In genomic region chr1:116006486-116006964, GRCh38 we compare ENCODE assay signal across 9 cellular contexts. TPM values are rescaled to one million over a fixed set of nuclear protein-coding genes. Genes with fewer than 3 reads are reported as not detected.
DNase-seq lines count a peak whose midpoint lies in the region; ATAC-seq and FAIRE-seq lines count a peak whose summit lies in the region.
"Had no signal": no experiment of that assay in that cellular context is flagged by ENCODE, and none has a peak within 500 bp of the region (broad histone marks: within the 10 kb centered on the region; RNA-seq: fewer than 3 reads in every experiment).

No MANE protein-coding gene starts in this region.

- no peak for DNase-seq in activated T-cell treated with anti-CD3 and anti-CD28 coated beads, Interleukin-2, amount 50 U/mL, for 4 hours
- DNase-seq in activated T-cell treated with anti-CD3 and anti-CD28 coated beads for 4 hours (no peak), OCI-M1 (lab: John Stamatoyannopoulos, UW) (peak; percentile 55), NCI-H146 (lab: John Stamatoyannopoulos, UW) (no peak), urothelium cell line (ENCODE audit: low spot score) (no peak)
- DNase-seq in stimulated activated naive CD8-positive, alpha-beta T cell treated with anti-CD3 and anti-CD28 coated beads, Interleukin-15, amount 100 ng/mL, for 72 hours, result no peak
- no peak for DNase-seq in stimulated activated CD4-positive, alpha-beta T cell treated with anti-CD3 and anti-CD28 coated beads, Interleukin-2, amount 100 ng/mL, for 24 hours
- DNase-seq: ACHN had no signal

- peaks cover 12% of the 10 kb centered on the region for H3K4me1 Mint-ChIP-seq in activated T-cell treated with anti-CD3 and anti-CD28 coated beads, Interleukin-2, amount 50 U/mL, for 4 hours (ENCODE audit: low read depth)
- H3K4me1 Mint-ChIP-seq in stimulated activated naive CD8-positive, alpha-beta T cell treated with anti-CD3 and anti-CD28 coated beads, Interleukin-15, amount 100 ng/mL, for 72 hours, result peaks cover 7% of the 10 kb centered on the region

- ATAC-seq in activated T-cell treated with anti-CD3 and anti-CD28 coated beads, Interleukin-2, amount 50 U/mL, for 4 hours, result peak; percentile 90 to 94
- peak; percentile 92 for ATAC-seq in HG02798 (IDR thresholded peaks at IDR 0.05; ENCODE audit: poor library complexity, unreplicated experiment)
- ATAC-seq in stimulated activated naive CD8-positive, alpha-beta T cell treated with anti-CD3 and anti-CD28 coated beads, Interleukin-15, amount 100 ng/mL, for 72 hours, result peak; percentile 88

- H3K36me3 Mint-ChIP-seq in activated T-cell treated with anti-CD3 and anti-CD28 coated beads, Interleukin-2, amount 50 U/mL, for 4 hours (ENCODE audit: insufficient read depth), result no peaks in the 10 kb centered on the region

- peaks cover 3% of the 10 kb centered on the region for H3K27me3 Mint-ChIP-seq in activated T-cell treated with anti-CD3 and anti-CD28 coated beads, Interleukin-2, amount 50 U/mL, for 4 hours (ENCODE audit: low read depth)
- H3K27me3 Mint-ChIP-seq in stimulated activated naive CD8-positive, alpha-beta T cell treated with anti-CD3 and anti-CD28 coated beads, Interleukin-15, amount 100 ng/mL, for 72 hours, result peaks cover 3% of the 10 kb centered on the region

- no peak for FAIRE-seq in urothelium cell line (lab: Jason Lieb, UNC)

- H3K9me3 Mint-ChIP-seq in activated T-cell treated with anti-CD3 and anti-CD28 coated beads, Interleukin-2, amount 50 U/mL, for 4 hours, result no peaks in the 10 kb centered on the region
- peaks cover 2 to 3% of the 10 kb centered on the region in 2 donors for H3K9me3 Mint-ChIP-seq in stimulated activated naive CD8-positive, alpha-beta T cell treated with anti-CD3 and anti-CD28 coated beads, Interleukin-15, amount 100 ng/mL, for 72 hours

- peak overlapping the region; percentile 81 for H3K4me3 Mint-ChIP-seq in activated T-cell treated with anti-CD3 and anti-CD28 coated beads, Interleukin-2, amount 50 U/mL, for 4 hours
- peak overlapping the region; percentile 60 to 75 for H3K4me3 Mint-ChIP-seq in stimulated activated naive CD8-positive, alpha-beta T cell treated with anti-CD3 and anti-CD28 coated beads, Interleukin-15, amount 100 ng/mL, for 72 hours

- peak overlapping the region; percentile 42 to 91 for H3K27ac Mint-ChIP-seq in stimulated activated naive CD8-positive, alpha-beta T cell treated with anti-CD3 and anti-CD28 coated beads, Interleukin-15, amount 100 ng/mL, for 72 hours

RNA-seq across cellular contexts. Expression of gene SLC22A15, which starts 30.2 kb away (rescaled TPM):
- total RNA-seq in activated T-cell treated with anti-CD3 and anti-CD28 coated beads, Interleukin-2, amount 50 U/mL, for 4 hours, result under 1 TPM; 0.05 to 0.55 (median 0.08) TPM
